ENCODE assay signal across 9 cellular contexts in the genomic region with DNA sequence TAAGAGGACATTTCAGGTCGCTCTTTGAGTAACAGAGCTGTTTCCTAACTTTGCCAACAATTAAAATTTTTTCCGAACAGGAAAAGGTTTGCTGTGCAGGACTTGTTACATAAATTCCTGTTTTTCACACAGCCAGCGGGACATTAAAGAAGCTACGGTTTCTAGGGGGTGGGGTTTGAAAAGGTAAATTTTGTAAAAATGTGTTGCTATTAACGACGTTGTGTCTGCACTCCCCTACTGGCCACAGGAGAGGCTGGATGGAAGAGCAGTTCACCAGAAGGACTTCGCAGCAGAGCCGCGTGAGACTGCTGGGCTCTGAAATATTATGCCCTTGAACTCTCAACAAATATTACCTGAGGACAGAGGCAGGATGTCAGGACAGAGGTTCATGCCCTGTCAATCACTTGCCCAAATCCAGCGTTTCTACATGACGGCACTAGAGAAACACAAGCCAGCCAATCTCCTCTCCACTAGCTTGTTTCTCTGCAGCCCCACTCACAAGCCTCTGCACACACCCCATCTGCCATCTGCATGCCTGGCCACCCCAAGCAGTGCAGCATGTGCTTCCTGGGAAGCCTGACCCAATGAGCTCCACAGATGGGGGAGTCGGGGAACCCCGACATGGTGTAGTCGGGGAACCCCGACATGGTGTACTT.
DNase-seq lines count a peak whose midpoint lies in the region; ATAC-seq and TF ChIP-seq lines count a peak whose summit lies in the region.
"Had no signal": no experiment of that assay in that cellular context is flagged by ENCODE, and none has a peak within 500 bp of the region (broad histone marks: within the 10 kb centered on the region; RNA-seq: fewer than 3 reads in every experiment).

No MANE protein-coding gene starts in this region.

- H3K9me3 ChIP-seq in ovary (no peaks in the 10 kb centered on the region), PC-9 (ENCODE audit: insufficient read depth, low read depth) (no peaks in the 10 kb centered on the region)

- CTCF ChIA-PET in PC-9 (lab: Charles Lee): no interaction called here

- WGBS in ovary, 3 donors: 27 to 32% (median 30%) methylated on average over 15 of the region's 15 CpGs

- peaks cover 56 to 69% of the 10 kb centered on the region in 2 donors for H3K4me1 Mint-ChIP-seq in effector memory CD8-positive, alpha-beta T cell (ENCODE audit: low read depth in 2 of 2)

- no peak for TF ChIP-seq POLR2A in ovary (IDR thresholded peaks at IDR 0.05)

- H3K36me3 ChIP-seq in ovary (no peaks in the 10 kb centered on the region), PC-9 (ENCODE audit: low read depth) (no peaks in the 10 kb centered on the region)

- no peak overlapping the region for H3K4me2 ChIP-seq in PC-9

- peak overlapping the region in 1 of 2 donors; percentile 47 for H3K27ac ChIP-seq in ovary
- no peak overlapping the region for H3K27ac ChIP-seq in PC-9

- no peak for DNase-seq in effector memory CD8-positive, alpha-beta T cell
- DNase-seq in ovary: no peak
- DNase-seq in SW 1271 (lab: John Stamatoyannopoulos, UW): no peak
- DNase-seq in PC-9: no peak
- no peak for DNase-seq in nucleus accumbens (lab: John Stamatoyannopoulos, UW)
- DNase-seq: activated CD4-positive, CD25-positive, alpha-beta regulatory T cell treated with anti-CD3 and anti-CD28 coated beads, Interleukin-2, amount 50 U/mL, for 72 hours had no signal

- no peak overlapping the region for H2AFZ ChIP-seq in PC-9

- TF ChIP-seq CTCF in GM12875 (IDR thresholded peaks at IDR 0.05; ENCODE audit: borderline replicate concordance, insufficient read depth, low read depth, low read length) (peak; percentile 24; the same call in 1 of the 2 replicates), ovary (IDR thresholded peaks at IDR 0.05) (peak in 2 of 3 donors; percentile 19 to 23), PC-9 (conservative IDR thresholded peaks at IDR 0.05) (no peak)

- H3K4me1 ChIP-seq in ovary (ENCODE audit: insufficient read depth): peaks cover 45% of the 10 kb centered on the region
- H3K4me1 ChIP-seq in PC-9 (replicated peaks; ENCODE audit: insufficient read depth): no peaks in the 10 kb centered on the region

- no peak overlapping the region for H3K4me3 ChIP-seq in GM12875 (ENCODE audit: low read depth, low read length)
- H3K4me3 ChIP-seq in ovary: no peak overlapping the region
- H3K4me3 ChIP-seq in PC-9: no peak overlapping the region

- H3K27me3 ChIP-seq in ovary (no peaks in the 10 kb centered on the region), PC-9 (ENCODE audit: insufficient read depth, low read depth) (no peaks in the 10 kb centered on the region)

- no peak for TF ChIP-seq EP300 in ovary (IDR thresholded peaks at IDR 0.05)

- peak overlapping the region; percentile 44 to 50 for H3K4me3 Mint-ChIP-seq in effector memory CD8-positive, alpha-beta T cell

- intact Hi-C loops in ovary (cut with DNase I) (no loop called here), PC-9 (cut with micrococcal nuclease; ENCODE audit: unreplicated experiment) (no loop called here)

- POLR2A ChIA-PET in PC-9 (lab: Charles Lee; ENCODE audit: unreplicated experiment): no interaction called here

- H3K36me3 Mint-ChIP-seq in effector memory CD8-positive, alpha-beta T cell (ENCODE audit: insufficient read depth): peaks cover 7% of the 10 kb centered on the region

- no peaks in the 10 kb centered on the region for H4K20me1 ChIP-seq in PC-9 (ENCODE audit: insufficient read depth)

- BruUV-seq in PC-9 (replicated peaks; lab: Mats Ljungman, UMichigan): no TSS peak

- no peaks in the 10 kb centered on the region for H3K79me2 ChIP-seq in PC-9 (ENCODE audit: low read depth)

- H3K27ac Mint-ChIP-seq in effector memory CD8-positive, alpha-beta T cell: peak overlapping the region; percentile 60 to 84

- no peaks in the 10 kb centered on the region for H3K27me3 Mint-ChIP-seq in effector memory CD8-positive, alpha-beta T cell

- no peaks in the 10 kb centered on the region for H3K9me3 Mint-ChIP-seq in effector memory CD8-positive, alpha-beta T cell

- no peaks in the 10 kb centered on the region for H3K9me2 ChIP-seq in PC-9 (ENCODE audit: insufficient read depth)

- H3F3A ChIP-seq in PC-9 (ENCODE audit: insufficient read depth, low read depth): no peaks in the 10 kb centered on the region

- ATAC-seq in HG03039 (IDR thresholded peaks at IDR 0.05; ENCODE audit: unreplicated experiment) (peak; percentile 43), GM19023 (IDR thresholded peaks at IDR 0.05; ENCODE audit: unreplicated experiment) (no peak)
- ATAC-seq in effector memory CD8-positive, alpha-beta T cell (replicated peaks): peak; percentile 22
